In genomic region chr20:4794846-4795245, GRCh38 we compare ENCODE assay signal across 13 cellular contexts. TPM values are rescaled to one million over a fixed set of nuclear protein-coding genes. Genes with fewer than 3 reads are reported as not detected.
DNase-seq lines count a peak whose midpoint lies in the region; ATAC-seq, FAIRE-seq and TF ChIP-seq lines count a peak whose summit lies in the region.
"Had no signal": no experiment of that assay in that cellular context is flagged by ENCODE, and none has a peak within 500 bp of the region (broad histone marks: within the 10 kb centered on the region; RNA-seq: fewer than 3 reads in every experiment).

No MANE protein-coding gene starts in this region.

- no peaks in the 10 kb centered on the region for H3K9me3 Mint-ChIP-seq in activated naive CD8-positive, alpha-beta T cell treated with anti-CD3 and anti-CD28 coated beads, Interleukin-2, amount 10 ng/mL, durations not matched to agents 7 days and 5 days
- H3K9me3 Mint-ChIP-seq in glutamatergic neuron (ENCODE audit: unreplicated experiment): peaks cover 3% of the 10 kb centered on the region

- peaks cover 23% of the 10 kb centered on the region for H3K4me1 Mint-ChIP-seq in activated naive CD8-positive, alpha-beta T cell treated with anti-CD3 and anti-CD28 coated beads, Interleukin-2, amount 10 ng/mL, durations not matched to agents 7 days and 5 days
- peaks cover 4% of the 10 kb centered on the region for H3K4me1 Mint-ChIP-seq in glutamatergic neuron (ENCODE audit: low read depth, unreplicated experiment)

- H3K27ac Mint-ChIP-seq in activated naive CD8-positive, alpha-beta T cell treated with anti-CD3 and anti-CD28 coated beads, Interleukin-2, amount 10 ng/mL, durations not matched to agents 7 days and 5 days: peak overlapping the region; percentile 62
- no peak overlapping the region for H3K27ac Mint-ChIP-seq in glutamatergic neuron (ENCODE audit: unreplicated experiment)

- intact Hi-C loops in sciatic nerve (cut with DNase I): no loop called here

- POLR2A ChIA-PET in activated naive CD8-positive, alpha-beta T cell treated with anti-CD3 and anti-CD28 coated beads, Interleukin-2, amount 10 ng/mL, durations not matched to agents 7 days and 5 days (lab: Charles Lee): interaction anchor here (0.6 kb wide), 1 partner anchor 10 kb away, joined by 3 read pairs; no protein-coding TSS in a partner anchor

- TF ChIP-seq CTCF in glutamatergic neuron (IDR thresholded peaks at IDR 0.05; ENCODE audit: partially characterized antibody, unreplicated experiment): no peak

- ATAC-seq in activated naive CD8-positive, alpha-beta T cell treated with anti-CD3 and anti-CD28 coated beads, Interleukin-2, amount 10 ng/mL, durations not matched to agents 7 days and 5 days (ENCODE audit: low read depth): peak; percentile 44
- ATAC-seq in sciatic nerve: peak; percentile 86

- H3K27me3 Mint-ChIP-seq in activated naive CD8-positive, alpha-beta T cell treated with anti-CD3 and anti-CD28 coated beads, Interleukin-2, amount 10 ng/mL, durations not matched to agents 7 days and 5 days: no peaks in the 10 kb centered on the region
- peaks cover 4% of the 10 kb centered on the region for H3K27me3 Mint-ChIP-seq in glutamatergic neuron (ENCODE audit: unreplicated experiment)

- DNase-seq in GM03348 (ENCODE audit: low spot score): peak; percentile 69
- DNase-seq in HTR-8/SVneo (ENCODE audit: insufficient read length, low spot score): no peak
- DNase-seq in activated naive CD8-positive, alpha-beta T cell treated with anti-CD3 and anti-CD28 coated beads, Interleukin-2, amount 10 ng/mL, durations not matched to agents 7 days and 5 days: no peak
- DNase-seq in sciatic nerve (ENCODE audit: low spot score): no peak
- DNase-seq in glutamatergic neuron: no peak
- DNase-seq in COLO829 (ENCODE audit: low spot score): no peak
- DNase-seq in HuH-7.5 (ENCODE audit: low spot score): no peak
- DNase-seq: DMS53; effector CD4-positive, alpha-beta T cell; retina; WERI-Rb-1 had no signal

- peaks cover 67% of the 10 kb centered on the region for H3K36me3 Mint-ChIP-seq in activated naive CD8-positive, alpha-beta T cell treated with anti-CD3 and anti-CD28 coated beads, Interleukin-2, amount 10 ng/mL, durations not matched to agents 7 days and 5 days
- H3K36me3 Mint-ChIP-seq in glutamatergic neuron (ENCODE audit: unreplicated experiment): peaks cover 25% of the 10 kb centered on the region

- peak overlapping the region; percentile 20 for H3K4me3 Mint-ChIP-seq in activated naive CD8-positive, alpha-beta T cell treated with anti-CD3 and anti-CD28 coated beads, Interleukin-2, amount 10 ng/mL, durations not matched to agents 7 days and 5 days
- H3K4me3 Mint-ChIP-seq in glutamatergic neuron (ENCODE audit: unreplicated experiment): no peak overlapping the region
- H3K4me3 Mint-ChIP-seq: activated naive CD4-positive, alpha-beta T cell treated with anti-CD3 and anti-CD28 coated beads for 36 hours had no signal

- peak; percentile 33 for FAIRE-seq in HTR-8/SVneo (lab: Jason Lieb, UNC)
- FAIRE-seq: K562 had no signal

RNA-seq across cellular contexts. Expression of gene RASSF2, which starts 28.6 kb away (rescaled TPM):
- 10 to 100 TPM; 45.8 to 46.5 TPM for total RNA-seq in activated naive CD8-positive, alpha-beta T cell treated with anti-CD3 and anti-CD28 coated beads, Interleukin-2, amount 10 ng/mL, durations not matched to agents 7 days and 5 days
- total RNA-seq in sciatic nerve (36.6 TPM), glutamatergic neuron (ENCODE audit: unreplicated experiment) (62.8 TPM)
